3 cellular contexts compared by ENCODE assay signal in the genomic region with DNA sequence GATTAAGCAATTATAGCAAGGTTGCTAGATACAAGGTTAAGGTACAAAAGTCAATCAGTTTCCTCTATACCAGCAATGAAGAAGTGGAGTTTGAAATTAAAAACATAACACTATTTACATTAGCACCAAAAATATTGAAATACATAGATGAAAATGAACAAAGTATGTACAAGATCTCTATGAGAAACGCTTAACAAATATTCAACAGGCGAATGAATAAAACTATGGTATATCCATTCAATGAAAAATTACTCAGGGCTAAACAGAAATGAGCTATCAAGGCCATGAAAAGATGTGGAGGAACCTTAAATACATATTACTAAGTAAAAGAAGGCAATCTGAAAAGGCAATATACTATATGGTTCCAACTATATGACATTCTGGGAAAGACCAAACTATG.
"Had no signal": no experiment of that assay in that cellular context is flagged by ENCODE, and none has a peak within 500 bp of the region (broad histone marks: within the 10 kb centered on the region; RNA-seq: fewer than 3 reads in every experiment).

No MANE protein-coding gene starts in this region.

- H3K4me3 ChIP-seq: GM12878 had no signal

- ATAC-seq: GM12878 had no signal

- DNase-seq: GDM1, GF-D8 had no signal
